ENCODE assay signal across 8 cellular contexts in genomic region chr9:133351908-133352634, GRCh38. TPM values are rescaled to one million over a fixed set of nuclear protein-coding genes. Genes with fewer than 3 reads are reported as not detected.
A peak's percentile ranks its signal among the peaks of the same experiment; 100 is the strongest.
DNase-seq lines count a peak whose midpoint lies in the region; TF ChIP-seq lines count a peak whose summit lies in the region.

No MANE protein-coding gene starts in this region.

- peaks cover 68% of the 10 kb centered on the region for H3K79me2 ChIP-seq in mammary epithelial cell (ENCODE audit: insufficient read depth, low read length)

- dilution Hi-C loops in mammary epithelial cell (cut with HindIII; ENCODE audit: low sequenced_read_pairs), result no loop called here

- peak; percentile 86 for DNase-seq in RKO (ENCODE audit: low spot score)
- DNase-seq in mammary epithelial cell, result peak; percentile 41
- DNase-seq in myocyte (ENCODE audit: low read depth), result peak; percentile 68
- no peak for DNase-seq in NCI-H128 (lab: John Stamatoyannopoulos, UW; ENCODE audit: unreplicated experiment)
- no peak for DNase-seq in GM19238 (ENCODE audit: insufficient read length, low spot score)
- no peak for DNase-seq in NK-92 treated with Interleukin-12 subunit alpha and Interleukin-12 subunit beta, amount 100 ng/mL, for 24 hours (lab: John Stamatoyannopoulos, UW)

- H3K4me3 ChIP-seq in BLaER1 (no peak overlapping the region), mammary epithelial cell (replicated peaks in 1 of 3; ENCODE audit: insufficient read depth in 1 of 3, low read depth in 2 of 3, low read length in 3 of 3) (no peak overlapping the region)

- H3K4me1 ChIP-seq in BLaER1, result peaks cover 64% of the 10 kb centered on the region
- peaks cover 13% of the 10 kb centered on the region for H3K4me1 ChIP-seq in mammary epithelial cell (ENCODE audit: insufficient read depth, low read length)

- peaks cover 51% of the 10 kb centered on the region for H3K36me3 ChIP-seq in BLaER1
- peaks cover 34% of the 10 kb centered on the region for H3K36me3 ChIP-seq in mammary epithelial cell (ENCODE audit: insufficient read depth, low read length)

- in situ Hi-C loops in mammary epithelial cell (cut with MboI; ENCODE audit: low sequenced_read_pairs in 2 of 2), result no loop called here

- peak; percentile 74 to 86 for TF ChIP-seq CTCF in mammary epithelial cell (conservative IDR thresholded peaks at IDR 0.05 in 1 of 2, IDR thresholded peaks at IDR 0.05 in 1 of 2; ENCODE audit: extremely low read depth in 1 of 2, insufficient read depth in 1 of 2, low read depth in 1 of 2, low read length in 2 of 2)

- WGBS in mammary epithelial cell (ENCODE audit: low coverage, missing lambda C conversion rate), result 73% methylated on average over 14 of the region's 14 CpGs

- BruUV-seq in mammary epithelial cell (replicated peaks; lab: Mats Ljungman, UMichigan), result TSS peak; percentile 8

- H3K4me2 ChIP-seq in BLaER1 (peak overlapping the region; percentile 97), mammary epithelial cell (ENCODE audit: insufficient read depth, low read depth, low read length) (no peak overlapping the region)

- no peaks in the 10 kb centered on the region for H3K27me3 ChIP-seq in BLaER1
- no peaks in the 10 kb centered on the region for H3K27me3 ChIP-seq in mammary epithelial cell (ENCODE audit: insufficient read depth, low read length)

- intact Hi-C loops in mammary epithelial cell (cut with micrococcal nuclease), result loop anchor here (5.0 kb wide), 1 partner anchor 125 kb away; the partner anchor contains the start of gene SLC2A6

- no peak overlapping the region for H3K27ac ChIP-seq in BLaER1
- H3K27ac ChIP-seq in mammary epithelial cell (ENCODE audit: insufficient read depth, low read depth, low read length), result no peak overlapping the region

- no peaks in the 10 kb centered on the region for H3K9me3 ChIP-seq in BLaER1
- H3K9me3 ChIP-seq in mammary epithelial cell (replicated peaks; ENCODE audit: insufficient read depth, low read length), result no peaks in the 10 kb centered on the region

- no peak overlapping the region for H2AFZ ChIP-seq in mammary epithelial cell (ENCODE audit: low read depth, low read length)

- H4K20me1 ChIP-seq in BLaER1 (peaks cover 78% of the 10 kb centered on the region), mammary epithelial cell (ENCODE audit: insufficient read depth, low read length) (no peaks in the 10 kb centered on the region)

- peak overlapping the region; percentile 43 for H3K9ac ChIP-seq in BLaER1
- no peak overlapping the region for H3K9ac ChIP-seq in mammary epithelial cell (ENCODE audit: insufficient read depth, low read length)

- TF ChIP-seq POLR2A in GM19193 (IDR thresholded peaks at IDR 0.05; ENCODE audit: extremely low read depth, insufficient read depth, insufficient read length), result peak; percentile 54

- CTCF ChIA-PET in mammary epithelial cell (lab: Charles Lee; ENCODE audit: low non-redundant PET), result no interaction called here

RNA-seq across cellular contexts. Expression of gene RPL7A, which starts 4.1 kb away (rescaled TPM):
- total RNA-seq in mammary epithelial cell (1,000 to 10,000 TPM; 1,339 to 1,542 TPM), myocyte (1,608 and 1,677 TPM in 2 replicates)
- 3,578 TPM for polyA plus RNA-seq in mammary epithelial cell
- 1,906 TPM for polyA minus RNA-seq in mammary epithelial cell
- 1,888 TPM for polyA plus RNA-seq in myocyte (2012)

RNA-seq across cellular contexts. Expression of gene MED22, which starts 4.1 kb away (rescaled TPM):
- total RNA-seq in mammary epithelial cell (10 to 100 TPM; 17.2 to 35.4 TPM), myocyte (34.7 and 37.4 TPM in 2 replicates)
- polyA plus RNA-seq in mammary epithelial cell, result 18.6 TPM
- 78.3 TPM for polyA minus RNA-seq in mammary epithelial cell
- 29.3 TPM for polyA plus RNA-seq in myocyte (2012)

RNA-seq across cellular contexts. Expression of gene SURF1, which starts 4.2 kb away (rescaled TPM):
- total RNA-seq in mammary epithelial cell (10 to 100 TPM; 17.5 to 23.4 TPM), myocyte (27.8 and 30.7 TPM in 2 replicates)
- polyA plus RNA-seq in mammary epithelial cell, result 43.5 TPM
- 24.5 TPM for polyA minus RNA-seq in mammary epithelial cell
- polyA plus RNA-seq in myocyte (2012), result 62.4 TPM

RNA-seq across cellular contexts. Expression of gene SURF2, which starts 4.3 kb away (rescaled TPM):
- total RNA-seq in mammary epithelial cell (10 to 100 TPM; 22.5 to 42.2 TPM), myocyte (12.6 and 12.9 TPM in 2 replicates)
- 39.2 TPM for polyA plus RNA-seq in mammary epithelial cell
- polyA minus RNA-seq in mammary epithelial cell, result 35.4 TPM
- 29.0 TPM for polyA plus RNA-seq in myocyte (2012)

RNA-seq across cellular contexts. Expression of gene SURF6, which starts 16.1 kb away (rescaled TPM):
- total RNA-seq in mammary epithelial cell, result 10 to 100 TPM in 1 of 2 donors, 1 to 10 TPM in 1; 6.8 to 27.2 TPM
- polyA plus RNA-seq in mammary epithelial cell, result 14.7 TPM
- polyA minus RNA-seq in mammary epithelial cell, result 8.3 TPM
- 26.7 and 30.9 TPM in 2 replicates for total RNA-seq in myocyte
- polyA plus RNA-seq in myocyte (2012), result 16.5 TPM

Comparison
In these comparisons a context has a peak if more than half of its experiments do, and no peak if none do; other contexts are left out.
1. DNase-seq: peak in RKO (single experiment), mammary epithelial cell (single experiment) and myocyte (single experiment); none in NCI-H128 (single experiment), GM19238 (single experiment) and NK-92 treated with Interleukin-12 subunit alpha and Interleukin-12 subunit beta, amount 100 ng/mL, for 24 hours (single experiment).